27 cellular contexts compared by ENCODE assay signal in the genomic region with DNA sequence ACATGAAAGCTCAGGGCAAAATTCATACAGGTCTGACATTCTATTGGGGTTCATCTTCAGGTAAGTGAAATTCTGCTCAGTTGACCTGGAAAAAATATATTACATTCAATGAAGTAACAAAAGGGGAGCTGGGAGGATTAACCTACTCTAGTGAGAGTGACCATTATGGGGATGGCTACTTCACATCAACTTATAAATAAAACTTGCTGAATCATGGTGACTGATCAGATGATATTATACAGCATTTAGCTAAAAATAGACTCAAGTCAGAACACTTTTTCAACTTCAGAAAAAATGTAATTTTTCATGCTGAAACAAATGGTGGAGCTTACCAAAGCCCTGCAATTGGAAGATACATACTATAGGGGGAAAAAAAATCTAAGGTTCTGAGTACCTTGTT.
A peak's percentile ranks its signal among the peaks of the same experiment; 100 is the strongest.
DNase-seq lines count a peak whose midpoint lies in the region; ATAC-seq and TF ChIP-seq lines count a peak whose summit lies in the region.
"Had no signal": no experiment of that assay in that cellular context is flagged by ENCODE, and none has a peak within 500 bp of the region (broad histone marks: within the 10 kb centered on the region; RNA-seq: fewer than 3 reads in every experiment).

No MANE protein-coding gene starts in this region.

- ATAC-seq in left ventricle myocardium superior = no peak
- ATAC-seq: activated CD4-positive, alpha-beta T cell treated with anti-CD3 and anti-CD28 coated beads for 36 hours; activated CD8-positive, alpha-beta T cell treated with anti-CD3 and anti-CD28 coated beads, Interleukin-2, amount 10 ng/mL, durations not matched to agents 7 days and 5 days; left cardiac atrium; sciatic nerve had no signal

- no peak overlapping the region for H3K4me3 Mint-ChIP-seq in endodermal cell
- H3K4me3 Mint-ChIP-seq: activated CD4-positive, alpha-beta T cell treated with anti-CD3 and anti-CD28 coated beads for 36 hours; activated CD8-positive, alpha-beta T cell treated with anti-CD3 and anti-CD28 coated beads, Interleukin-2, amount 10 ng/mL, durations not matched to agents 7 days and 5 days; activated naive CD4-positive, alpha-beta T cell treated with anti-CD3 and anti-CD28 coated beads, Interleukin-2, amount 50 U/mL, for 24 hours; CD4-positive, alpha-beta T cell; dendritic cell treated with granulocyte-macrophage colony-stimulating factor and Interleukin-4, amounts not matched to agents 40 ng/mL and 50 ng/mL, for 4 days had no signal

- TF ChIP-seq POLR2A in erythroblast (IDR thresholded peaks at IDR 0.05; ENCODE audit: low read length) = no peak

- no peak for TF ChIP-seq CTCF in retinal pigment epithelial cell (conservative IDR thresholded peaks at IDR 0.05; ENCODE audit: low read depth, low read length)
- no peak for TF ChIP-seq CTCF in foreskin fibroblast (IDR thresholded peaks at IDR 0.05; ENCODE audit: low read depth, low read length)
- TF ChIP-seq CTCF in endodermal cell (conservative IDR thresholded peaks at IDR 0.05) = no peak

- H3K9me3 Mint-ChIP-seq in endodermal cell = peaks cover 2% of the 10 kb centered on the region
- H3K9me3 Mint-ChIP-seq: activated naive CD4-positive, alpha-beta T cell treated with anti-CD3 and anti-CD28 coated beads, Interleukin-2, amount 50 U/mL, for 24 hours; dendritic cell treated with granulocyte-macrophage colony-stimulating factor and Interleukin-4, amounts not matched to agents 40 ng/mL and 50 ng/mL, for 4 days had no signal

- H3K27me3 ChIP-seq in endodermal cell (ENCODE audit: control insufficient read depth, insufficient read depth, low read length, poor library complexity, severe bottlenecking) = no peaks in the 10 kb centered on the region
- H3K27me3 ChIP-seq: hepatocyte, suprapubic skin had no signal

- no peaks in the 10 kb centered on the region for H3K4me1 ChIP-seq in endodermal cell (ENCODE audit: control insufficient read depth, insufficient read depth, low read length)
- H3K4me1 ChIP-seq: suprapubic skin had no signal

- H3K27ac ChIP-seq in endodermal cell (ENCODE audit: low read depth, low read length) = no peak overlapping the region
- H3K27ac ChIP-seq: hepatocyte, suprapubic skin had no signal

- no peaks in the 10 kb centered on the region for H3K36me3 Mint-ChIP-seq in endodermal cell (ENCODE audit: low read depth)
- H3K36me3 Mint-ChIP-seq: activated naive CD4-positive, alpha-beta T cell treated with anti-CD3 and anti-CD28 coated beads, Interleukin-2, amount 50 U/mL, for 24 hours had no signal

- no peak overlapping the region for H3K9ac ChIP-seq in endodermal cell (ENCODE audit: extremely low read depth, low read length, poor library complexity, severe bottlenecking)
- H3K9ac ChIP-seq: SK-N-SH had no signal

- intact Hi-C loops in left ventricle myocardium superior (cut with micrococcal nuclease) = no loop called here

- no peak overlapping the region for H3K27ac Mint-ChIP-seq in endodermal cell
- H3K27ac Mint-ChIP-seq: activated CD4-positive, alpha-beta T cell treated with anti-CD3 and anti-CD28 coated beads for 36 hours; activated CD8-positive, alpha-beta T cell treated with anti-CD3 and anti-CD28 coated beads, Interleukin-2, amount 10 ng/mL, durations not matched to agents 7 days and 5 days; activated T-helper 2 cell treated with anti-CD3 and anti-CD28 coated beads, Interferon-gamma antibody, Interleukin-2, Interleukin-4, amounts not matched to agents 10 μg/mL and 5 μg/mL and 100 μg/mL, durations not matched to agents 14 hours and 24 hours and 36 hours; CD4-positive, alpha-beta T cell; dendritic cell treated with granulocyte-macrophage colony-stimulating factor and Interleukin-4, amounts not matched to agents 40 ng/mL and 50 ng/mL, for 4 days had no signal

- H3K4me3 ChIP-seq in retinal pigment epithelial cell (ENCODE audit: low read length) = no peak overlapping the region
- H3K4me3 ChIP-seq in foreskin fibroblast (ENCODE audit: low read depth in 1 of 2, low read length in 2 of 2) = no peak overlapping the region
- H3K4me3 ChIP-seq in endodermal cell (ENCODE audit: low read length) = no peak overlapping the region
- H3K4me3 ChIP-seq: hepatocyte, suprapubic skin had no signal

- peak; percentile 24 for DNase-seq in ELR (ENCODE audit: low read depth)
- peak; percentile 66 for DNase-seq in NCI-H460 (ENCODE audit: extremely low read depth, low read depth)
- DNase-seq in erythroblast (lab: John Stamatoyannopoulos, UW) = peak; percentile 17 to 42
- peak; percentile 21 for DNase-seq in retinal pigment epithelial cell (ENCODE audit: low read depth)
- no peak for DNase-seq in left ventricle myocardium superior
- no peak for DNase-seq in foreskin fibroblast
- DNase-seq in endodermal cell = no peak
- DNase-seq: activated CD4-positive, alpha-beta T cell treated with anti-CD3 and anti-CD28 coated beads for 36 hours; activated CD8-positive, alpha-beta T cell treated with anti-CD3 and anti-CD28 coated beads, Interleukin-2, amount 10 ng/mL, durations not matched to agents 7 days and 5 days; AML-193; anterior cingulate cortex; CD4-positive, alpha-beta T cell; left cardiac atrium; mammary epithelial cell; NCI-H1417 treated with DMSO at 0.1 percent for 48 hours; NCI-H2081; NCI-H774; SK-N-SH; stimulated activated CD4-positive, alpha-beta T cell treated with anti-CD3 and anti-CD28 coated beads, Interleukin-15, amount 100 ng/mL, for 24 hours; stimulated activated naive CD4-positive, alpha-beta T cell; T-helper 2 cell had no signal

- H3K4me1 Mint-ChIP-seq in endodermal cell = peaks cover 3% of the 10 kb centered on the region
- H3K4me1 Mint-ChIP-seq: activated CD4-positive, alpha-beta T cell treated with anti-CD3 and anti-CD28 coated beads for 36 hours; activated naive CD4-positive, alpha-beta T cell treated with anti-CD3 and anti-CD28 coated beads, Interleukin-2, amount 50 U/mL, for 24 hours had no signal

- H3K27me3 Mint-ChIP-seq in endodermal cell (ENCODE audit: insufficient read depth) = no peaks in the 10 kb centered on the region
- H3K27me3 Mint-ChIP-seq: activated CD4-positive, alpha-beta T cell treated with anti-CD3 and anti-CD28 coated beads for 36 hours; activated naive CD4-positive, alpha-beta T cell treated with anti-CD3 and anti-CD28 coated beads, Interleukin-2, amount 50 U/mL, for 24 hours; CD4-positive, alpha-beta T cell; dendritic cell treated with granulocyte-macrophage colony-stimulating factor and Interleukin-4, amounts not matched to agents 40 ng/mL and 50 ng/mL, for 4 days had no signal

- no peaks in the 10 kb centered on the region for H3K36me3 ChIP-seq in endodermal cell (ENCODE audit: control insufficient read depth, insufficient read depth, low read length)
- H3K36me3 ChIP-seq: suprapubic skin had no signal

- H3K9me3 ChIP-seq in endodermal cell (ENCODE audit: control insufficient read depth, low read length) = no peaks in the 10 kb centered on the region
- H3K9me3 ChIP-seq: SK-N-SH had no signal

Comparison
In these comparisons a context has a peak if more than half of its experiments do, and no peak if none do; other contexts are left out.
1. DNase-seq: peak in ELR (single experiment), NCI-H460 (single experiment), erythroblast (2 of 2) and retinal pigment epithelial cell (single experiment); none in left ventricle myocardium superior (single experiment), foreskin fibroblast (0 of 2) and endodermal cell (single experiment).